Comparison of ENCODE assay signal across 1 cellular context in the genomic region with DNA sequence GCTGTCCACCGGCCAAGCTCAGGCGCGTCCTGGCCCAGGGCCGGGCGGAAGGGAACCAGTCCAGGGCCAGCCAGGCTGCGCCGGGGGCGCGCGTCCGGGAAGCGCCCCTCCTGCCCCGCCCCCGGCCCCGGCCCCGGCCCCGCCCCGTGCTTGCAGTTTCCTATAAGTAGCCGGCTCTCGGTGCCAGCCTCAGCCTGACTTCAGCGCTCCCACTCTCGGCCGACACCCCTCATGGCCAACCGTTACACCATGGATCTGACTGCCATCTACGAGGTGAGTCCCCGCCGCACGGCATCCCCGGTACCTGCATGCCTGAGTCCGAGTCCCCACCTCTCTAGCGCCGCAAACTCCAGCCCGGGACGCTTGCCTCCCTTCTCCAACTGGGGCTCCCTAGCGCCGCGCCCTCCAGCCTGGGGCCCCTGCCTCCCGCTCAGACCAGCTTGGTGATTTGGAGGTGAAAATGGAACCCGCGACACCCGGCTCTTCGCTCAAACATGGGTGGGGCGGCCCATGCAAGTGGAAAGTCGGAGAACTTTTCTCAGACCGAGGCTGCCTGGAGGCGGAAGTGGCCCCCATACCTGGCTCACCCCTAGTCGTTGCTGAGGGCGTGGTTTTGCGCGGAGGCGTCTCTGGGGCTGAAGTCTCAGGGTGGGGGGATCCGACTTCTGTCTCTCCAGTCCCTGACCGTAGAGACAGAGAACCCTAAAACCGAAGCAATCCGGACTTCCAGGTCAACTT.
TF ChIP-seq lines count a peak whose summit lies in the region.

A gene with protein sequence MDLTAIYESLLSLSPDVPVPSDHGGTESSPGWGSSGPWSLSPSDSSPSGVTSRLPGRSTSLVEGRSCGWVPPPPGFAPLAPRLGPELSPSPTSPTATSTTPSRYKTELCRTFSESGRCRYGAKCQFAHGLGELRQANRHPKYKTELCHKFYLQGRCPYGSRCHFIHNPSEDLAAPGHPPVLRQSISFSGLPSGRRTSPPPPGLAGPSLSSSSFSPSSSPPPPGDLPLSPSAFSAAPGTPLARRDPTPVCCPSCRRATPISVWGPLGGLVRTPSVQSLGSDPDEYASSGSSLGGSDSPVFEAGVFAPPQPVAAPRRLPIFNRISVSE (plus strand): TSS at position 192 of the 738 bp plus-strand sequence. CDS start 58 bp downstream, at position 250.

TF ChIP-seq in H1, 55 proteins besides CTCF, POLR2A, EP300 and RAD21 (continued from another document):
- TF ChIP-seq, protein P1, sequence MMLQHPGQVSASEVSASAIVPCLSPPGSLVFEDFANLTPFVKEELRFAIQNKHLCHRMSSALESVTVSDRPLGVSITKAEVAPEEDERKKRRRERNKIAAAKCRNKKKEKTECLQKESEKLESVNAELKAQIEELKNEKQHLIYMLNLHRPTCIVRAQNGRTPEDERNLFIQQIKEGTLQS (IDR thresholded peaks at IDR 0.05; ENCODE audit: insufficient read depth, low read depth, low read length) = no peak
- TF ChIP-seq KDM4A (IDR thresholded peaks at IDR 0.05; ENCODE audit: low read depth, low read length, severe bottlenecking) (peak; percentile 77), PHF8 (conservative IDR thresholded peaks at IDR 0.05; ENCODE audit: low read depth, low read length) (peak; percentile 80), POLR2AphosphoS5 (IDR thresholded peaks at IDR 0.05; ENCODE audit: low read depth, low read length) (peak; percentile 99), ZNF274 (IDR thresholded peaks at IDR 0.05; ENCODE audit: borderline replicate concordance, extremely low read depth, low read length) (no peak), POU5F1 (IDR thresholded peaks at IDR 0.05; ENCODE audit: low read depth, low read length) (no peak), NRF1 (IDR thresholded peaks at IDR 0.05; ENCODE audit: low read depth, low read length) (no peak), BACH1 (IDR thresholded peaks at IDR 0.05; ENCODE audit: low read length) (no peak), TEAD4 (IDR thresholded peaks at IDR 0.05; ENCODE audit: low read depth, low read length) (no peak), HDAC2 (IDR thresholded peaks at IDR 0.05; ENCODE audit: borderline replicate concordance in 1 of 2, low read depth in 2 of 2, low read length in 2 of 2) (peak in 1 of 2 experiments; percentile 35; a peak in 2 of 4 replicates), JUN (IDR thresholded peaks at IDR 0.05; ENCODE audit: low read depth, low read length) (no peak), USF2 (IDR thresholded peaks at IDR 0.05; ENCODE audit: low read length) (no peak), BRCA1 (IDR thresholded peaks at IDR 0.05; ENCODE audit: low read depth, low read length) (no peak), RXRA (IDR thresholded peaks at IDR 0.05; ENCODE audit: insufficient read depth, low read depth, low read length) (no peak), EZH2 (IDR thresholded peaks at IDR 0.05; ENCODE audit: low read depth, low read length, severe bottlenecking) (no peak), SIX5 (IDR thresholded peaks at IDR 0.05; ENCODE audit: low read depth, low read length) (no peak), CBX8 (IDR thresholded peaks at IDR 0.05; ENCODE audit: borderline replicate concordance, low read depth, low read length) (no peak), SP1 (IDR thresholded peaks at IDR 0.05; ENCODE audit: low read depth, low read length) (0 out of 2 replicates have a peak, but pooled peaks have one; percentile 34), MAFK (IDR thresholded peaks at IDR 0.05; ENCODE audit: low read depth, low read length) (no peak), SIN3A (conservative IDR thresholded peaks at IDR 0.05 in 1 of 2, IDR thresholded peaks at IDR 0.05 in 1 of 2; ENCODE audit: low read depth in 1 of 2, low read length in 2 of 2) (peak; percentile 13 to 69; a peak in 2 of 4 replicates), SAP30 (IDR thresholded peaks at IDR 0.05; ENCODE audit: insufficient read depth, insufficient replicate concordance, low read length) (peak; percentile 86), JUND (IDR thresholded peaks at IDR 0.05; ENCODE audit: low read length) (no peak), GABPA (IDR thresholded peaks at IDR 0.05; ENCODE audit: borderline replicate concordance, insufficient read depth, low read length) (no peak), SIRT6 (IDR thresholded peaks at IDR 0.05; ENCODE audit: low read length) (no peak), ASH2L (IDR thresholded peaks at IDR 0.05; ENCODE audit: low read length) (peak; percentile 72), TBP (IDR thresholded peaks at IDR 0.05; ENCODE audit: low read depth, low read length) (peak; percentile 93), TAF1 (IDR thresholded peaks at IDR 0.05; ENCODE audit: low read depth, low read length) (peak; percentile 82), CEBPB (IDR thresholded peaks at IDR 0.05; ENCODE audit: low read depth, low read length) (no peak), YY1 (IDR thresholded peaks at IDR 0.05; ENCODE audit: low read depth, low read length) (0 out of 2 replicates have a peak, but pooled peaks have one; percentile 16)
- TF ChIP-seq, protein P2, sequence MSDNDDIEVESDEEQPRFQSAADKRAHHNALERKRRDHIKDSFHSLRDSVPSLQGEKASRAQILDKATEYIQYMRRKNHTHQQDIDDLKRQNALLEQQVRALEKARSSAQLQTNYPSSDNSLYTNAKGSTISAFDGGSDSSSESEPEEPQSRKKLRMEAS (IDR thresholded peaks at IDR 0.05) = peak; percentile 21; the same call in 1 of the 2 replicates
TF ChIP-seq in H1: peak in this region for 14.
